In the genomic region with DNA sequence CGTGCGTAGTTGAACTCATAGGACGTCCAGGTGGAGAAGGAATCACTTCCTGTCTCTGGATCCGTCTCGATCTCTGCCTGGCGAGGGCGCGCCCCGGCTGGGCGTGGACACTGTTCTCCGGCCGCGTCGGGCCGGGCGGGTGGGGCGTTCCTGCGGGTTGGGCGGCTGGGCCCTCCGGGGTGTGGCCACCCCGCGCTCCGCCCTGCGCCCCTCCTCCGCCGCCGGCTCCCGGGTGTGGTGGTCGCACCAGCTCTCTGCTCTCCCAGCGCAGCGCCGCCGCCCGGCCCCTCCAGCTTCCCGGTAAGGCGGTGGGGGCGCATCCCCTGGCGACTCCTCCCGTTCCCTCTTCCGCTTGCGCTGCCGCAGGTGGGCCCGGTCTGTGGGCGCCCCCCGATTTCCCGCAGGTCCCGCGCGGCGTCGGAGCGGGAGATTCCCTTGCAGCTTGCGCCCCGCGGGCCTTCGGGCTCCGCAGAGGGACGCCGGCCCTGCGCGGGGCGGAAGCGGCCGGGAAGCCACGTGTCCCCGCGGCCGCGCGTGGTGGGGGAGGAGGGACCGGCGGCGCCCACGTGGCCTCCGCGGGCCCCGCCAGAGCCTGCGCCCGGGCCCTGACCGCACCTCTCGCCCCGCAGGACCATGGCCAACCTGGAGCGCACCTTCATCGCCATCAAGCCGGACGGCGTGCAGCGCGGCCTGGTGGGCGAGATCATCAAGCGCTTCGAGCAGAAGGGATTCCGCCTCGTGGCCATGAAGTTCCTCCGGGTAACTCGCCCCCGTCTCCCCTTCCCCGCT, we compare ENCODE assay signal across 1 cellular context.
TF ChIP-seq lines count a peak whose summit lies in the region.

A gene (plus strand): TSS at position 214 of the 789 bp plus-strand sequence. CDS start 420 bp downstream, at position 634.

TF ChIP-seq in K562, 482 proteins besides CTCF, POLR2A, EP300 and RAD21 (continued from another document and continues in another):
- TF ChIP-seq, protein P1, sequence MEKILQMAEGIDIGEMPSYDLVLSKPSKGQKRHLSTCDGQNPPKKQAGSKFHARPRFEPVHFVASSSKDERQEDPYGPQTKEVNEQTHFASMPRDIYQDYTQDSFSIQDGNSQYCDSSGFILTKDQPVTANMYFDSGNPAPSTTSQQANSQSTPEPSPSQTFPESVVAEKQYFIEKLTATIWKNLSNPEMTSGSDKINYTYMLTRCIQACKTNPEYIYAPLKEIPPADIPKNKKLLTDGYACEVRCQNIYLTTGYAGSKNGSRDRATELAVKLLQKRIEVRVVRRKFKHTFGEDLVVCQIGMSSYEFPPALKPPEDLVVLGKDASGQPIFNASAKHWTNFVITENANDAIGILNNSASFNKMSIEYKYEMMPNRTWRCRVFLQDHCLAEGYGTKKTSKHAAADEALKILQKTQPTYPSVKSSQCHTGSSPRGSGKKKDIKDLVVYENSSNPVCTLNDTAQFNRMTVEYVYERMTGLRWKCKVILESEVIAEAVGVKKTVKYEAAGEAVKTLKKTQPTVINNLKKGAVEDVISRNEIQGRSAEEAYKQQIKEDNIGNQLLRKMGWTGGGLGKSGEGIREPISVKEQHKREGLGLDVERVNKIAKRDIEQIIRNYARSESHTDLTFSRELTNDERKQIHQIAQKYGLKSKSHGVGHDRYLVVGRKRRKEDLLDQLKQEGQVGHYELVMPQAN (IDR thresholded peaks at IDR 0.05; ENCODE audit: borderline replicate concordance): peak; percentile 81
- TF ChIP-seq ETV5 (CRISPR knock-in tag; IDR thresholded peaks at IDR 0.05; ENCODE audit: low read depth): peak; percentile 74
- 0 out of 2 replicates have a peak, but pooled peaks have one; percentile 15 for TF ChIP-seq ERF (CRISPR knock-in tag; IDR thresholded peaks at IDR 0.05)
- 0 out of 2 replicates have a peak, but pooled peaks have one; percentile 0 for TF ChIP-seq PTBP1 (IDR thresholded peaks at IDR 0.05; ENCODE audit: low read depth, low read length)
- TF ChIP-seq GATAD2B (IDR thresholded peaks at IDR 0.05; ENCODE audit: borderline replicate concordance): peak; percentile 78
- TF ChIP-seq, protein P2, sequence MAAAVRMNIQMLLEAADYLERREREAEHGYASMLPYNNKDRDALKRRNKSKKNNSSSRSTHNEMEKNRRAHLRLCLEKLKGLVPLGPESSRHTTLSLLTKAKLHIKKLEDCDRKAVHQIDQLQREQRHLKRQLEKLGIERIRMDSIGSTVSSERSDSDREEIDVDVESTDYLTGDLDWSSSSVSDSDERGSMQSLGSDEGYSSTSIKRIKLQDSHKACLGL (CRISPR knock-in tag; IDR thresholded peaks at IDR 0.05; ENCODE audit: borderline replicate concordance, poor library complexity, severe bottlenecking): peak; percentile 96
- peak; percentile 12 for TF ChIP-seq CHD1 (IDR thresholded peaks at IDR 0.05; ENCODE audit: low read length)
- TF ChIP-seq ZNF263 (CRISPR knock-in tag; IDR thresholded peaks at IDR 0.05; ENCODE audit: borderline replicate concordance): 0 out of 2 replicates have a peak, but pooled peaks have one; percentile 20
- 0 out of 2 replicates have a peak, but pooled peaks have one; percentile 17 for TF ChIP-seq KLF1 (tag; IDR thresholded peaks at IDR 0.05)
- TF ChIP-seq RBFOX2 (IDR thresholded peaks at IDR 0.05; ENCODE audit: low read depth, low read length): peak; percentile 89
- peak; percentile 84 for TF ChIP-seq ZBTB1 (CRISPR knock-in tag; IDR thresholded peaks at IDR 0.05; ENCODE audit: borderline replicate concordance, low read depth)
- TF ChIP-seq TAF1 (IDR thresholded peaks at IDR 0.05; ENCODE audit: control insufficient read depth, extremely low read depth, insufficient read depth, low read length, severe bottlenecking): peak; percentile 61
- no peak for TF ChIP-seq ZFP1 (CRISPR knock-in tag; IDR thresholded peaks at IDR 0.05)
- no peak for TF ChIP-seq FOXM1 (IDR thresholded peaks at IDR 0.05; ENCODE audit: low read depth)
- TF ChIP-seq FOXM1 (CRISPR knock-in tag; IDR thresholded peaks at IDR 0.05; ENCODE audit: low read depth): peak; percentile 73; the same call in 1 of the 2 replicates
- 0 out of 4 replicates have a peak, but pooled peaks of 1 of the 2 experiments have one; percentile 9 for TF ChIP-seq ARNT (IDR thresholded peaks at IDR 0.05)
- TF ChIP-seq KAT7 (CRISPR knock-in tag; IDR thresholded peaks at IDR 0.05; ENCODE audit: borderline replicate concordance): peak; percentile 13; the same call in 1 of the 2 replicates
- 0 out of 2 replicates have a peak, but pooled peaks have one; percentile 38 for TF ChIP-seq POLR2AphosphoS5 (IDR thresholded peaks at IDR 0.05; ENCODE audit: control insufficient read depth, insufficient read depth, low read depth, low read length)
- TF ChIP-seq NONO (IDR thresholded peaks at IDR 0.05; ENCODE audit: low read depth in 2 of 2, low read length in 1 of 2): peak; percentile 60 to 90; a peak in 2 of 4 replicates
- 0 out of 2 replicates have a peak, but pooled peaks have one; percentile 48 for TF ChIP-seq HDAC8 (tag; IDR thresholded peaks at IDR 0.05)
- peak in 1 of 2 experiments; percentile 52; a peak in 1 of 4 replicates for TF ChIP-seq FOXA3 (CRISPR knock-in tag; conservative IDR thresholded peaks at IDR 0.05 in 1 of 2, IDR thresholded peaks at IDR 0.05 in 1 of 2)
- 0 out of 2 replicates have a peak, but pooled peaks have one; percentile 11 for TF ChIP-seq TCF3 (CRISPR knock-in tag; IDR thresholded peaks at IDR 0.05)
- TF ChIP-seq, protein P3, sequence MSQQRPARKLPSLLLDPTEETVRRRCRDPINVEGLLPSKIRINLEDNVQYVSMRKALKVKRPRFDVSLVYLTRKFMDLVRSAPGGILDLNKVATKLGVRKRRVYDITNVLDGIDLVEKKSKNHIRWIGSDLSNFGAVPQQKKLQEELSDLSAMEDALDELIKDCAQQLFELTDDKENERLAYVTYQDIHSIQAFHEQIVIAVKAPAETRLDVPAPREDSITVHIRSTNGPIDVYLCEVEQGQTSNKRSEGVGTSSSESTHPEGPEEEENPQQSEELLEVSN (IDR thresholded peaks at IDR 0.05; ENCODE audit: borderline replicate concordance in 1 of 2, extremely low read depth in 1 of 2, insufficient read depth in 1 of 2, insufficient read length in 1 of 2, low read depth in 1 of 2, low read length in 1 of 2, poor library complexity in 1 of 2, severe bottlenecking in 1 of 2): peak; percentile 76 to 85
- TF ChIP-seq, protein P4, sequence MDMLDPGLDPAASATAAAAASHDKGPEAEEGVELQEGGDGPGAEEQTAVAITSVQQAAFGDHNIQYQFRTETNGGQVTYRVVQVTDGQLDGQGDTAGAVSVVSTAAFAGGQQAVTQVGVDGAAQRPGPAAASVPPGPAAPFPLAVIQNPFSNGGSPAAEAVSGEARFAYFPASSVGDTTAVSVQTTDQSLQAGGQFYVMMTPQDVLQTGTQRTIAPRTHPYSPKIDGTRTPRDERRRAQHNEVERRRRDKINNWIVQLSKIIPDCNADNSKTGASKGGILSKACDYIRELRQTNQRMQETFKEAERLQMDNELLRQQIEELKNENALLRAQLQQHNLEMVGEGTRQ (CRISPR knock-in tag; IDR thresholded peaks at IDR 0.05): 0 out of 2 replicates have a peak, but pooled peaks have one; percentile 32
- TF ChIP-seq STAG1 (CRISPR knock-in tag; IDR thresholded peaks at IDR 0.05; ENCODE audit: borderline replicate concordance): peak; percentile 29; the same call in 1 of the 2 replicates
- TF ChIP-seq, protein P5, sequence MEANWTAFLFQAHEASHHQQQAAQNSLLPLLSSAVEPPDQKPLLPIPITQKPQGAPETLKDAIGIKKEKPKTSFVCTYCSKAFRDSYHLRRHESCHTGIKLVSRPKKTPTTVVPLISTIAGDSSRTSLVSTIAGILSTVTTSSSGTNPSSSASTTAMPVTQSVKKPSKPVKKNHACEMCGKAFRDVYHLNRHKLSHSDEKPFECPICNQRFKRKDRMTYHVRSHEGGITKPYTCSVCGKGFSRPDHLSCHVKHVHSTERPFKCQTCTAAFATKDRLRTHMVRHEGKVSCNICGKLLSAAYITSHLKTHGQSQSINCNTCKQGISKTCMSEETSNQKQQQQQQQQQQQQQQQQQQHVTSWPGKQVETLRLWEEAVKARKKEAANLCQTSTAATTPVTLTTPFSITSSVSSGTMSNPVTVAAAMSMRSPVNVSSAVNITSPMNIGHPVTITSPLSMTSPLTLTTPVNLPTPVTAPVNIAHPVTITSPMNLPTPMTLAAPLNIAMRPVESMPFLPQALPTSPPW (CRISPR knock-in tag; IDR thresholded peaks at IDR 0.05): peak; percentile 72
- no peak for TF ChIP-seq TBL1XR1 (IDR thresholded peaks at IDR 0.05; ENCODE audit: low read length in 2 of 2)
- TF ChIP-seq ZNF830 (CRISPR knock-in tag; IDR thresholded peaks at IDR 0.05): 0 out of 2 replicates have a peak, but pooled peaks have one; percentile 54
- peak; percentile 86 to 97; a peak in 3 of 4 replicates for TF ChIP-seq SIN3A (IDR thresholded peaks at IDR 0.05; ENCODE audit: borderline replicate concordance in 2 of 2, control insufficient read depth in 1 of 2, low read depth in 2 of 2, low read length in 2 of 2)
- no peak for TF ChIP-seq HEY1 (CRISPR knock-in tag; IDR thresholded peaks at IDR 0.05; ENCODE audit: borderline replicate concordance)
- TF ChIP-seq, protein P6, sequence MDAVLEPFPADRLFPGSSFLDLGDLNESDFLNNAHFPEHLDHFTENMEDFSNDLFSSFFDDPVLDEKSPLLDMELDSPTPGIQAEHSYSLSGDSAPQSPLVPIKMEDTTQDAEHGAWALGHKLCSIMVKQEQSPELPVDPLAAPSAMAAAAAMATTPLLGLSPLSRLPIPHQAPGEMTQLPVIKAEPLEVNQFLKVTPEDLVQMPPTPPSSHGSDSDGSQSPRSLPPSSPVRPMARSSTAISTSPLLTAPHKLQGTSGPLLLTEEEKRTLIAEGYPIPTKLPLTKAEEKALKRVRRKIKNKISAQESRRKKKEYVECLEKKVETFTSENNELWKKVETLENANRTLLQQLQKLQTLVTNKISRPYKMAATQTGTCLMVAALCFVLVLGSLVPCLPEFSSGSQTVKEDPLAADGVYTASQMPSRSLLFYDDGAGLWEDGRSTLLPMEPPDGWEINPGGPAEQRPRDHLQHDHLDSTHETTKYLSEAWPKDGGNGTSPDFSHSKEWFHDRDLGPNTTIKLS (IDR thresholded peaks at IDR 0.05; ENCODE audit: borderline replicate concordance, low read depth): peak; percentile 95
- TF ChIP-seq, protein P7, sequence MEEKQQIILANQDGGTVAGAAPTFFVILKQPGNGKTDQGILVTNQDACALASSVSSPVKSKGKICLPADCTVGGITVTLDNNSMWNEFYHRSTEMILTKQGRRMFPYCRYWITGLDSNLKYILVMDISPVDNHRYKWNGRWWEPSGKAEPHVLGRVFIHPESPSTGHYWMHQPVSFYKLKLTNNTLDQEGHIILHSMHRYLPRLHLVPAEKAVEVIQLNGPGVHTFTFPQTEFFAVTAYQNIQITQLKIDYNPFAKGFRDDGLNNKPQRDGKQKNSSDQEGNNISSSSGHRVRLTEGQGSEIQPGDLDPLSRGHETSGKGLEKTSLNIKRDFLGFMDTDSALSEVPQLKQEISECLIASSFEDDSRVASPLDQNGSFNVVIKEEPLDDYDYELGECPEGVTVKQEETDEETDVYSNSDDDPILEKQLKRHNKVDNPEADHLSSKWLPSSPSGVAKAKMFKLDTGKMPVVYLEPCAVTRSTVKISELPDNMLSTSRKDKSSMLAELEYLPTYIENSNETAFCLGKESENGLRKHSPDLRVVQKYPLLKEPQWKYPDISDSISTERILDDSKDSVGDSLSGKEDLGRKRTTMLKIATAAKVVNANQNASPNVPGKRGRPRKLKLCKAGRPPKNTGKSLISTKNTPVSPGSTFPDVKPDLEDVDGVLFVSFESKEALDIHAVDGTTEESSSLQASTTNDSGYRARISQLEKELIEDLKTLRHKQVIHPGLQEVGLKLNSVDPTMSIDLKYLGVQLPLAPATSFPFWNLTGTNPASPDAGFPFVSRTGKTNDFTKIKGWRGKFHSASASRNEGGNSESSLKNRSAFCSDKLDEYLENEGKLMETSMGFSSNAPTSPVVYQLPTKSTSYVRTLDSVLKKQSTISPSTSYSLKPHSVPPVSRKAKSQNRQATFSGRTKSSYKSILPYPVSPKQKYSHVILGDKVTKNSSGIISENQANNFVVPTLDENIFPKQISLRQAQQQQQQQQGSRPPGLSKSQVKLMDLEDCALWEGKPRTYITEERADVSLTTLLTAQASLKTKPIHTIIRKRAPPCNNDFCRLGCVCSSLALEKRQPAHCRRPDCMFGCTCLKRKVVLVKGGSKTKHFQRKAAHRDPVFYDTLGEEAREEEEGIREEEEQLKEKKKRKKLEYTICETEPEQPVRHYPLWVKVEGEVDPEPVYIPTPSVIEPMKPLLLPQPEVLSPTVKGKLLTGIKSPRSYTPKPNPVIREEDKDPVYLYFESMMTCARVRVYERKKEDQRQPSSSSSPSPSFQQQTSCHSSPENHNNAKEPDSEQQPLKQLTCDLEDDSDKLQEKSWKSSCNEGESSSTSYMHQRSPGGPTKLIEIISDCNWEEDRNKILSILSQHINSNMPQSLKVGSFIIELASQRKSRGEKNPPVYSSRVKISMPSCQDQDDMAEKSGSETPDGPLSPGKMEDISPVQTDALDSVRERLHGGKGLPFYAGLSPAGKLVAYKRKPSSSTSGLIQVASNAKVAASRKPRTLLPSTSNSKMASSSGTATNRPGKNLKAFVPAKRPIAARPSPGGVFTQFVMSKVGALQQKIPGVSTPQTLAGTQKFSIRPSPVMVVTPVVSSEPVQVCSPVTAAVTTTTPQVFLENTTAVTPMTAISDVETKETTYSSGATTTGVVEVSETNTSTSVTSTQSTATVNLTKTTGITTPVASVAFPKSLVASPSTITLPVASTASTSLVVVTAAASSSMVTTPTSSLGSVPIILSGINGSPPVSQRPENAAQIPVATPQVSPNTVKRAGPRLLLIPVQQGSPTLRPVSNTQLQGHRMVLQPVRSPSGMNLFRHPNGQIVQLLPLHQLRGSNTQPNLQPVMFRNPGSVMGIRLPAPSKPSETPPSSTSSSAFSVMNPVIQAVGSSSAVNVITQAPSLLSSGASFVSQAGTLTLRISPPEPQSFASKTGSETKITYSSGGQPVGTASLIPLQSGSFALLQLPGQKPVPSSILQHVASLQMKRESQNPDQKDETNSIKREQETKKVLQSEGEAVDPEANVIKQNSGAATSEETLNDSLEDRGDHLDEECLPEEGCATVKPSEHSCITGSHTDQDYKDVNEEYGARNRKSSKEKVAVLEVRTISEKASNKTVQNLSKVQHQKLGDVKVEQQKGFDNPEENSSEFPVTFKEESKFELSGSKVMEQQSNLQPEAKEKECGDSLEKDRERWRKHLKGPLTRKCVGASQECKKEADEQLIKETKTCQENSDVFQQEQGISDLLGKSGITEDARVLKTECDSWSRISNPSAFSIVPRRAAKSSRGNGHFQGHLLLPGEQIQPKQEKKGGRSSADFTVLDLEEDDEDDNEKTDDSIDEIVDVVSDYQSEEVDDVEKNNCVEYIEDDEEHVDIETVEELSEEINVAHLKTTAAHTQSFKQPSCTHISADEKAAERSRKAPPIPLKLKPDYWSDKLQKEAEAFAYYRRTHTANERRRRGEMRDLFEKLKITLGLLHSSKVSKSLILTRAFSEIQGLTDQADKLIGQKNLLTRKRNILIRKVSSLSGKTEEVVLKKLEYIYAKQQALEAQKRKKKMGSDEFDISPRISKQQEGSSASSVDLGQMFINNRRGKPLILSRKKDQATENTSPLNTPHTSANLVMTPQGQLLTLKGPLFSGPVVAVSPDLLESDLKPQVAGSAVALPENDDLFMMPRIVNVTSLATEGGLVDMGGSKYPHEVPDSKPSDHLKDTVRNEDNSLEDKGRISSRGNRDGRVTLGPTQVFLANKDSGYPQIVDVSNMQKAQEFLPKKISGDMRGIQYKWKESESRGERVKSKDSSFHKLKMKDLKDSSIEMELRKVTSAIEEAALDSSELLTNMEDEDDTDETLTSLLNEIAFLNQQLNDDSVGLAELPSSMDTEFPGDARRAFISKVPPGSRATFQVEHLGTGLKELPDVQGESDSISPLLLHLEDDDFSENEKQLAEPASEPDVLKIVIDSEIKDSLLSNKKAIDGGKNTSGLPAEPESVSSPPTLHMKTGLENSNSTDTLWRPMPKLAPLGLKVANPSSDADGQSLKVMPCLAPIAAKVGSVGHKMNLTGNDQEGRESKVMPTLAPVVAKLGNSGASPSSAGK (IDR thresholded peaks at IDR 0.05): peak; percentile 73; the same call in 1 of the 2 replicates
- TF ChIP-seq MEF2D (tag; conservative IDR thresholded peaks at IDR 0.05; ENCODE audit: low read depth): no peak
- peak; percentile 52 for TF ChIP-seq U2AF1 (optimal IDR thresholded peaks at IDR 0.05; ENCODE audit: low read depth, low read length)
- no peak for TF ChIP-seq SIX5 (IDR thresholded peaks at IDR 0.05; ENCODE audit: borderline replicate concordance in 1 of 2, insufficient read depth in 1 of 2, low read depth in 1 of 2, low read length in 2 of 2)
